ENCODE assay signal across 20 cellular contexts in the genomic region with DNA sequence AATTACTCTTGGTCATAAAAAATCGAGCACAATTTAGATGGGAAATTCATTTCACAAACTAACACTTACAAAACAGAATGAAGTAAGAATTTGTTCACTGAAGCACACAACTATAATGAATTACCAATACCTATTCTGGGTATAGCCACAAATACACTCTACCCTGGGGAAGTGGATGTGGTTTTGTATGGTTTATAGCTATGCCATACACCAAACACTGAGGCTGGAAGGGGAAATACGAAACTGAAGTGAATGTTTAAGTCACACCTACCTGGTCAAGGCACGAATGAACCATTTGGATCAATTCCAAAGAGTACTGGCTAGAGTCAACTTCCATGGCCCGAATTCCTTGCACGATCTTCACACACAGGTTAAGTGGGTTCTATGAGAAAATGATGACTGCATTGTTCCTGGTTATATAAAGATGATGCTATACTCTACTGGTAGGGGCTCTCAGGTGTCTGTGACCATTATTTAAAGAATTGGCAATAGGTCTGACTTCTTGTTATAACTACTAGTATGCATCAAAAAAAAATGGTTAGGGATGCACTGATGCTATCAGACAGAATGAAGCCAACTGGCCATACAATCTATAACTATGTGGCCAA. TPM values are rescaled to one million over a fixed set of nuclear protein-coding genes. Genes with fewer than 3 reads are reported as not detected.
DNase-seq lines count a peak whose midpoint lies in the region; ATAC-seq, FAIRE-seq and TF ChIP-seq lines count a peak whose summit lies in the region.
"Had no signal": no experiment of that assay in that cellular context is flagged by ENCODE, and none has a peak within 500 bp of the region (broad histone marks: within the 10 kb centered on the region; RNA-seq: fewer than 3 reads in every experiment).

No MANE protein-coding gene starts in this region.

- no peaks in the 10 kb centered on the region for H3K9me3 ChIP-seq in CD8-positive, alpha-beta T cell (ENCODE audit: low read length)
- H3K9me3 ChIP-seq in GM12878 (replicated peaks; ENCODE audit: control insufficient read depth, insufficient read depth, low read length) (no peaks in the 10 kb centered on the region), HepG2 (ENCODE audit: low read length) (no peaks in the 10 kb centered on the region), HAP-1 (no peaks in the 10 kb centered on the region)

- H2AFZ ChIP-seq in GM12878 (ENCODE audit: control insufficient read depth, low read depth, low read length) (no peak overlapping the region), HepG2 (ENCODE audit: low read length) (no peak overlapping the region)

- peak; percentile 97 for ATAC-seq in activated CD8-positive, alpha-beta memory T cell treated with anti-CD3 and anti-CD28 coated beads, Interleukin-2, amount 10 ng/mL, durations not matched to agents 7 days and 5 days
- ATAC-seq in CD8-positive, alpha-beta T cell, result no peak
- ATAC-seq in GM12878, result peak; percentile 70
- no peak for ATAC-seq in HG02798 (IDR thresholded peaks at IDR 0.05; ENCODE audit: poor library complexity, unreplicated experiment)
- no peak for ATAC-seq in HepG2
- ATAC-seq: Panc1 had no signal

- peak overlapping the region; percentile 78 for H3K27ac Mint-ChIP-seq in activated CD8-positive, alpha-beta memory T cell treated with anti-CD3 and anti-CD28 coated beads, Interleukin-2, amount 10 ng/mL, durations not matched to agents 7 days and 5 days
- H3K27ac Mint-ChIP-seq in CD8-positive, alpha-beta T cell, result peak overlapping the region; percentile 50
- H3K27ac Mint-ChIP-seq: IgD-negative memory B cell had no signal

- no peak overlapping the region for H3K4me2 ChIP-seq in GM12878 (ENCODE audit: control insufficient read depth, insufficient read depth)
- H3K4me2 ChIP-seq in HepG2 (ENCODE audit: low read depth, low read length), result no peak overlapping the region

- H3K9ac ChIP-seq in GM12878 (ENCODE audit: control insufficient read depth, insufficient read depth, low read length) (no peak overlapping the region), HepG2 (ENCODE audit: insufficient read depth, low read depth, low read length) (no peak overlapping the region)

- H3K27me3 ChIP-seq in CD8-positive, alpha-beta T cell (ENCODE audit: insufficient read depth, low read length), result no peaks in the 10 kb centered on the region
- H3K27me3 ChIP-seq in GM12878 (replicated peaks in 1 of 2; ENCODE audit: control insufficient read depth in 2 of 2, insufficient read depth in 2 of 2, low read length in 1 of 2) (no peaks in the 10 kb centered on the region), HepG2 (ENCODE audit: control insufficient read depth in 1 of 2, insufficient read depth in 2 of 2, low read length in 2 of 2) (no peaks in the 10 kb centered on the region), HAP-1 (ENCODE audit: low read depth) (no peaks in the 10 kb centered on the region)

- SMC1A ChIA-PET in GM12878 (lab: Charles Lee; ENCODE audit: uncharacterized antibody, unreplicated experiment), result no interaction called here

- POLR2A ChIA-PET in CD8-positive, alpha-beta T cell (lab: Charles Lee), result no interaction called here
- POLR2A ChIA-PET in GM12878 (lab: Charles Lee), result interaction anchor here (0.5 kb wide), 1 partner anchor 23 kb away, joined by 4 read pairs; no protein-coding TSS in a partner anchor
- POLR2A ChIA-PET in HepG2 (lab: Yijun Ruan, JAX), result no interaction called here

- H3K4me3 Mint-ChIP-seq in activated CD8-positive, alpha-beta memory T cell treated with anti-CD3 and anti-CD28 coated beads, Interleukin-2, amount 10 ng/mL, durations not matched to agents 7 days and 5 days, result peak overlapping the region; percentile 8
- no peak overlapping the region for H3K4me3 Mint-ChIP-seq in CD8-positive, alpha-beta T cell
- H3K4me3 Mint-ChIP-seq: CD4-positive, CD25-positive, alpha-beta regulatory T cell; IgD-negative memory B cell had no signal

- no peak for TF ChIP-seq EP300 in GM12878 (IDR thresholded peaks at IDR 0.05; ENCODE audit: borderline replicate concordance in 1 of 2, control insufficient read depth in 1 of 2, low read depth in 2 of 2, low read length in 2 of 2)
- no peak for TF ChIP-seq EP300 in HepG2 (IDR thresholded peaks at IDR 0.05; ENCODE audit: low read depth in 2 of 2, low read length in 2 of 2)
- no peak for TF ChIP-seq EP300 in HepG2 (CRISPR knock-in tag; IDR thresholded peaks at IDR 0.05; ENCODE audit: borderline replicate concordance)

- no peak overlapping the region for H3K4me3 ChIP-seq in CD8-positive, alpha-beta T cell (ENCODE audit: low read depth, low read length)
- H3K4me3 ChIP-seq in GM12878, result no peak overlapping the region
- H3K4me3 ChIP-seq in HepG2 (replicated peaks in 1 of 3; ENCODE audit: insufficient read depth in 1 of 3, low read depth in 2 of 3, low read length in 3 of 3), result no peak overlapping the region
- no peak overlapping the region for H3K4me3 ChIP-seq in HAP-1

- H3K79me2 ChIP-seq in GM12878 (ENCODE audit: control insufficient read depth, insufficient read depth, low read length) (no peaks in the 10 kb centered on the region), HepG2 (ENCODE audit: insufficient read depth, low read length) (no peaks in the 10 kb centered on the region)

- peak; percentile 57 for DNase-seq in activated CD8-positive, alpha-beta memory T cell treated with anti-CD3 and anti-CD28 coated beads, Interleukin-2, amount 10 ng/mL, durations not matched to agents 7 days and 5 days
- DNase-seq in activated CD8-positive, alpha-beta memory T cell treated with anti-CD3 and anti-CD28 coated beads for 24 hours, result no peak
- DNase-seq in CD8-positive, alpha-beta T cell, result no peak
- DNase-seq in HTR-8/SVneo (ENCODE audit: insufficient read length, low spot score) (no peak), GM12878 (ENCODE audit: low read depth, low spot score) (no peak), HepG2 (ENCODE audit: low spot score) (no peak), HAP-1 (ENCODE audit: low spot score in 2 of 2) (no peak)
- DNase-seq: DND-41, GDM1, MV-4-11, NCI-H1417 treated with DMSO at 0.1 percent for 48 hours, NCI-H2029, NCI-H2171 treated with DMSO at 0.1 percent for 48 hours, NCI-H510A, NCI-H82, SHP77 had no signal

- CTCF ChIA-PET in activated CD8-positive, alpha-beta memory T cell treated with anti-CD3 and anti-CD28 coated beads, Interleukin-2, amount 10 ng/mL, durations not matched to agents 7 days and 5 days (lab: Charles Lee), result interaction anchor here (1.0 kb wide), 1 partner anchor 10 kb away, joined by 4 read pairs; no protein-coding TSS in a partner anchor
- CTCF ChIA-PET in CD8-positive, alpha-beta T cell (lab: Charles Lee), result no interaction called here
- CTCF ChIA-PET in GM12878 (lab: Yijun Ruan, JAX) (interaction anchor here (0.6 kb wide), 1 partner anchor 187 kb away, joined by 3 read pairs; no protein-coding TSS in a partner anchor), HepG2 (lab: Yijun Ruan, JAX; ENCODE audit: low intra/inter-chr PET ratio, low total read pairs) (no interaction called here)

- TF ChIP-seq CTCF in CD8-positive, alpha-beta T cell (IDR thresholded peaks at IDR 0.05), result no peak
- TF ChIP-seq CTCF in GM12878 (IDR thresholded peaks at IDR 0.05 in 2 of 3, conservative IDR thresholded peaks at IDR 0.05 in 1 of 3; ENCODE audit: control insufficient read depth in 2 of 3, extremely low read depth in 1 of 3, insufficient read depth in 1 of 3, low read depth in 3 of 3, low read length in 3 of 3) (no peak), HepG2 (CRISPR knock-in tag; IDR thresholded peaks at IDR 0.05) (no peak)

- H3K4me1 Mint-ChIP-seq in activated CD8-positive, alpha-beta memory T cell treated with anti-CD3 and anti-CD28 coated beads, Interleukin-2, amount 10 ng/mL, durations not matched to agents 7 days and 5 days, result peaks cover 22% of the 10 kb centered on the region
- H3K4me1 Mint-ChIP-seq in CD8-positive, alpha-beta T cell (ENCODE audit: low read depth), result peaks cover 13% of the 10 kb centered on the region

- TF ChIP-seq POLR2A in GM12878 (IDR thresholded peaks at IDR 0.05; ENCODE audit: low read depth, low read length) (no peak), HepG2 (IDR thresholded peaks at IDR 0.05; ENCODE audit: insufficient read depth in 1 of 2, low read depth in 2 of 2, low read length in 2 of 2) (no peak)

- in situ Hi-C loops in GM12878 (cut with MboI), result no loop called here
- in situ Hi-C loops in HepG2 (cut with HindIII; ENCODE audit: extremely low pct_ligation_motif_present, low pct_unique_long_range_greater_than_20kb), result no loop called here
- in situ Hi-C loops in HAP-1 (cut with MboI; ENCODE audit: low sequenced_read_pairs), result no loop called here

- WGBS in GM12878 (ENCODE audit: insufficient coverage, insufficient replicate concordance, low lambda C conversion rate, missing lambda C conversion rate), result 42% methylated on average over 5 of the region's 5 CpGs
- 93% methylated on average over 5 of the region's 5 CpGs for WGBS in HepG2 (ENCODE audit: low lambda C conversion rate)

- peaks cover 8% of the 10 kb centered on the region for H3K4me1 ChIP-seq in CD8-positive, alpha-beta T cell (ENCODE audit: insufficient read depth, low read length)
- H3K4me1 ChIP-seq in GM12878 (ENCODE audit: control insufficient read depth, insufficient read depth, low read length) (no peaks in the 10 kb centered on the region), HepG2 (ENCODE audit: insufficient read depth, low read length) (no peaks in the 10 kb centered on the region), HAP-1 (no peaks in the 10 kb centered on the region)

- peaks cover 64% of the 10 kb centered on the region for H3K36me3 Mint-ChIP-seq in activated CD8-positive, alpha-beta memory T cell treated with anti-CD3 and anti-CD28 coated beads, Interleukin-2, amount 10 ng/mL, durations not matched to agents 7 days and 5 days
- peaks cover 94% of the 10 kb centered on the region for H3K36me3 Mint-ChIP-seq in CD8-positive, alpha-beta T cell
- H3K36me3 Mint-ChIP-seq: IgD-negative memory B cell had no signal

- H4K20me1 ChIP-seq in GM12878 (ENCODE audit: control insufficient read depth, insufficient read depth) (no peaks in the 10 kb centered on the region), HepG2 (ENCODE audit: insufficient read depth, low read length) (no peaks in the 10 kb centered on the region)

- peaks cover 71% of the 10 kb centered on the region for H3K36me3 ChIP-seq in CD8-positive, alpha-beta T cell (ENCODE audit: insufficient read depth, low read length)
- H3K36me3 ChIP-seq in GM12878 (ENCODE audit: control insufficient read depth in 2 of 2, insufficient read depth in 2 of 2, low read length in 1 of 2) (peaks cover 1 to 65% of the 10 kb centered on the region in 2 experiments; a peak in 3 of 4 replicates), HepG2 (replicated peaks in 1 of 2; ENCODE audit: control insufficient read depth in 1 of 2, insufficient read depth in 2 of 2, low read length in 2 of 2) (peaks cover 19 to 59% of the 10 kb centered on the region in 2 experiments), HAP-1 (replicated peaks) (peaks cover 87% of the 10 kb centered on the region)

- intact Hi-C loops in CD8-positive, alpha-beta T cell (cut with DNase I, micrococcal nuclease), result no loop called here
- intact Hi-C loops in GM12878 (cut with micrococcal nuclease; ENCODE audit: unreplicated experiment), result no loop called here
- intact Hi-C loops in HepG2 (cut with micrococcal nuclease; ENCODE audit: unreplicated experiment), result no loop called here

- BruUV-seq in GM12878 (replicated peaks; lab: Mats Ljungman, UMichigan) (no TSS peak), HepG2 (replicated peaks; lab: Mats Ljungman, UMichigan) (no TSS peak)

- TF ChIP-seq RAD21 in GM12878 (IDR thresholded peaks at IDR 0.05; ENCODE audit: insufficient read depth, low read depth, low read length), result no peak
- no peak for TF ChIP-seq RAD21 in HepG2 (CRISPR knock-in tag; IDR thresholded peaks at IDR 0.05)

- no peak overlapping the region for H3K27ac ChIP-seq in CD8-positive, alpha-beta T cell (ENCODE audit: low read depth, low read length)
- H3K27ac ChIP-seq in GM12878 (ENCODE audit: control insufficient read depth, insufficient read depth) (no peak overlapping the region), HepG2 (ENCODE audit: extremely low read length, insufficient read depth, low read length) (no peak overlapping the region)

- RAD21 ChIA-PET in GM12878 (lab: Charles Lee; ENCODE audit: unreplicated experiment), result no interaction called here

- no peaks in the 10 kb centered on the region for H3K27me3 Mint-ChIP-seq in activated CD8-positive, alpha-beta memory T cell treated with anti-CD3 and anti-CD28 coated beads, Interleukin-2, amount 10 ng/mL, durations not matched to agents 7 days and 5 days
- no peaks in the 10 kb centered on the region for H3K27me3 Mint-ChIP-seq in CD8-positive, alpha-beta T cell (ENCODE audit: low read depth)
- H3K27me3 Mint-ChIP-seq: CD4-positive, CD25-positive, alpha-beta regulatory T cell; IgD-negative memory B cell had no signal

- FAIRE-seq in HTR-8/SVneo (lab: Jason Lieb, UNC) (peak; percentile 95), GM12878 (lab: Jason Lieb, UNC) (no peak), HepG2 (lab: Jason Lieb, UNC) (no peak)

- H3K9me3 Mint-ChIP-seq in activated CD8-positive, alpha-beta memory T cell treated with anti-CD3 and anti-CD28 coated beads, Interleukin-2, amount 10 ng/mL, durations not matched to agents 7 days and 5 days (ENCODE audit: low read depth), result no peaks in the 10 kb centered on the region
- no peaks in the 10 kb centered on the region for H3K9me3 Mint-ChIP-seq in CD8-positive, alpha-beta T cell
- H3K9me3 Mint-ChIP-seq: CD4-positive, CD25-positive, alpha-beta regulatory T cell; IgD-negative memory B cell had no signal

RNA-seq across cellular contexts. Expression of a gene that starts 12.8 kb away (rescaled TPM):
- total RNA-seq in activated CD8-positive, alpha-beta memory T cell treated with anti-CD3 and anti-CD28 coated beads, Interleukin-2, amount 10 ng/mL, durations not matched to agents 7 days and 5 days, result 10 to 100 TPM; 83.0 to 86.4 TPM
- 10 to 100 TPM; 40.7 to 42.9 TPM for total RNA-seq in CD8-positive, alpha-beta T cell
- 102 and 108 TPM in 2 replicates for total RNA-seq in GM12878 (2013; cell fraction: nucleolus; rRNA removed)
- total RNA-seq in GM12878 (2014; rRNA removed) (39.8 and 48.1 TPM in 2 replicates), GM12878 (2014; rRNA removed; fragmentation: Illumina TruSeq; extraction: Trizol) (24.7 and 26.9 TPM in 2 replicates), GM12878 (2021) (78.8 and 83.0 TPM in 2 replicates), HepG2 (2016; rRNA removed; fragmentation: Illumina TruSeq; extraction: Trizol) (16.5 and 29.4 TPM in 2 replicates)
- polyA plus RNA-seq in GM12878 (2011; ENCODE audit: low read depth), result 25.6 TPM
- polyA plus RNA-seq in GM12878 (2011; rRNA removed) (51.3 and 60.0 TPM in 2 replicates), GM12878 (2014; fragmentation: Illumina TruSeq; extraction: Trizol) (43.0 and 55.3 TPM in 2 replicates), GM12878 (2014; fragmentation: Nextera tagmentation; extraction: Ambion mirVana) (10 to 100 TPM in 1 of 2 experiments, 1 to 10 TPM in 1; 6.0 to 15.7 TPM), GM12878 (2014; rRNA removed) (61.9 and 64.5 TPM in 2 replicates), GM12878 (2016; fragmentation: Nextera tagmentation; extraction: Ambion mirVana) (10 to 100 TPM; 43.4 to 46.1 TPM), HepG2 (2011; rRNA removed) (27.3 and 32.1 TPM in 2 replicates)
- 21.7 and 34.4 TPM in 2 replicates for polyA plus RNA-seq in GM12878 (2011; cell fraction: cytosol; rRNA removed)
- 51.1 and 77.0 TPM in 2 replicates for polyA plus RNA-seq in GM12878 (2011; cell fraction: nucleus; rRNA removed)
- 34.2 and 38.4 TPM in 2 replicates for polyA plus RNA-seq in GM12878 (2012)
- polyA minus RNA-seq in GM12878 (2011; rRNA and poly(A)+ RNA removed), result 41.1 and 51.6 TPM in 2 replicates
- polyA minus RNA-seq in GM12878 (2011; cell fraction: cytosol; rRNA and poly(A)+ RNA removed), result 17.5 and 17.6 TPM in 2 replicates
- polyA minus RNA-seq in GM12878 (2011; cell fraction: nucleus; rRNA and poly(A)+ RNA removed), result 26.8 and 65.3 TPM in 2 replicates
- total RNA-seq in HepG2 (2016; cell fraction: cytosol; rRNA removed; fragmentation: Illumina TruSeq; extraction: Trizol; ENCODE audit: low read depth), result 8.6 and 9.3 TPM in 2 replicates
- total RNA-seq in HepG2 (2016; cell fraction: insoluble cytoplasmic fraction; rRNA removed; fragmentation: Illumina TruSeq; extraction: Trizol), result 17.5 and 29.6 TPM in 2 replicates
- total RNA-seq in HepG2 (2016; cell fraction: membrane; rRNA removed; fragmentation: Illumina TruSeq; extraction: Trizol), result 11.8 and 12.2 TPM in 2 replicates
- total RNA-seq in HepG2 (2016; cell fraction: nucleus; rRNA removed; fragmentation: Illumina TruSeq; extraction: Trizol), result 25.2 and 29.4 TPM in 2 replicates
- 17.4 and 19.0 TPM in 2 replicates for polyA plus RNA-seq in HepG2 (2011; cell fraction: cytosol; rRNA removed)
- 69.4 and 74.5 TPM in 2 replicates for polyA plus RNA-seq in HepG2 (2011; cell fraction: nucleus; rRNA removed)
- polyA plus RNA-seq in HepG2 (2012), result 30.8 and 31.9 TPM in 2 replicates
- 0.96 and 1.7 TPM in 2 replicates for polyA plus RNA-seq in HepG2 (2016; cell fraction: cytosol; fragmentation: Illumina TruSeq; extraction: Trizol; ENCODE audit: low read depth)
- polyA plus RNA-seq in HepG2 (2016; cell fraction: insoluble cytoplasmic fraction; fragmentation: Illumina TruSeq; extraction: Trizol; ENCODE audit: low read depth), result 32.5 and 34.6 TPM in 2 replicates
- polyA plus RNA-seq in HepG2 (2016; cell fraction: membrane; fragmentation: Illumina TruSeq; extraction: Trizol; ENCODE audit: low read depth), result 4.7 and 5.0 TPM in 2 replicates
- polyA plus RNA-seq in HepG2 (2016; cell fraction: nucleus; fragmentation: Illumina TruSeq; extraction: Trizol; ENCODE audit: insufficient read depth, low read depth), result 60.6 and 64.1 TPM in 2 replicates
- 33.3 and 65.4 TPM in 2 replicates for polyA minus RNA-seq in HepG2 (2011; rRNA and poly(A)+ RNA removed; ENCODE audit: low replicate concordance)
- polyA minus RNA-seq in HepG2 (2011; cell fraction: cytosol; rRNA and poly(A)+ RNA removed), result 16.4 and 19.4 TPM in 2 replicates
- 42.6 and 47.6 TPM in 2 replicates for polyA minus RNA-seq in HepG2 (2011; cell fraction: nucleus; rRNA and poly(A)+ RNA removed)

RNA-seq across cellular contexts. Expression of a gene that starts 44.6 kb away (rescaled TPM):
- total RNA-seq in activated CD8-positive, alpha-beta memory T cell treated with anti-CD3 and anti-CD28 coated beads, Interleukin-2, amount 10 ng/mL, durations not matched to agents 7 days and 5 days, result 1 to 10 TPM; 2.8 to 2.9 TPM
- total RNA-seq in CD8-positive, alpha-beta T cell, result not detected
- total RNA-seq in GM12878 (2013; cell fraction: nucleolus; rRNA removed), result 0.56 and 1.1 TPM in 2 replicates
- total RNA-seq in GM12878 (2014; rRNA removed) (1.8 and 2.2 TPM in 2 replicates), GM12878 (2014; rRNA removed; fragmentation: Illumina TruSeq; extraction: Trizol) (1.8 and 2.0 TPM in 2 replicates), GM12878 (2021) (1.1 and 1.7 TPM in 2 replicates), HepG2 (2016; rRNA removed; fragmentation: Illumina TruSeq; extraction: Trizol) (3.3 and 5.3 TPM in 2 replicates)
- 1.2 TPM for polyA plus RNA-seq in GM12878 (2011; ENCODE audit: low read depth)
- polyA plus RNA-seq in GM12878 (2011; rRNA removed) (0.71 and 0.92 TPM in 2 replicates), GM12878 (2014; fragmentation: Illumina TruSeq; extraction: Trizol) (0.90 and 1.2 TPM in 2 replicates), GM12878 (2014; fragmentation: Nextera tagmentation; extraction: Ambion mirVana) (1 to 10 TPM; 1.3 to 1.4 TPM), GM12878 (2014; rRNA removed) (1.7 and 2.4 TPM in 2 replicates), GM12878 (2016; fragmentation: Nextera tagmentation; extraction: Ambion mirVana) (1 to 10 TPM; 2.9 to 3.7 TPM), HepG2 (2011; rRNA removed) (3.0 and 3.5 TPM in 2 replicates)
- polyA plus RNA-seq in GM12878 (2011; cell fraction: cytosol; rRNA removed), result 0.62 and 0.73 TPM in 2 replicates
- 0.48 and 1.1 TPM in 2 replicates for polyA plus RNA-seq in GM12878 (2011; cell fraction: nucleus; rRNA removed)
- 1.1 and 1.2 TPM in 2 replicates for polyA plus RNA-seq in GM12878 (2012)
- 0.82 TPM in 1 of 2 replicates, not detected in the other for polyA minus RNA-seq in GM12878 (2011; rRNA and poly(A)+ RNA removed)
- polyA minus RNA-seq in GM12878 (2011; cell fraction: cytosol; rRNA and poly(A)+ RNA removed), result not detected in 2 replicates
- polyA minus RNA-seq in GM12878 (2011; cell fraction: nucleus; rRNA and poly(A)+ RNA removed), result 0.19 and 0.60 TPM in 2 replicates
- 2.6 and 3.3 TPM in 2 replicates for total RNA-seq in HepG2 (2016; cell fraction: cytosol; rRNA removed; fragmentation: Illumina TruSeq; extraction: Trizol; ENCODE audit: low read depth)
- total RNA-seq in HepG2 (2016; cell fraction: insoluble cytoplasmic fraction; rRNA removed; fragmentation: Illumina TruSeq; extraction: Trizol), result 4.5 and 4.8 TPM in 2 replicates
- 3.8 and 4.6 TPM in 2 replicates for total RNA-seq in HepG2 (2016; cell fraction: membrane; rRNA removed; fragmentation: Illumina TruSeq; extraction: Trizol)
- 3.6 and 5.8 TPM in 2 replicates for total RNA-seq in HepG2 (2016; cell fraction: nucleus; rRNA removed; fragmentation: Illumina TruSeq; extraction: Trizol)
- 1.7 and 2.1 TPM in 2 replicates for polyA plus RNA-seq in HepG2 (2011; cell fraction: cytosol; rRNA removed)
- polyA plus RNA-seq in HepG2 (2011; cell fraction: nucleus; rRNA removed), result 2.1 and 3.0 TPM in 2 replicates
- polyA plus RNA-seq in HepG2 (2012), result 1.5 and 2.4 TPM in 2 replicates
- polyA plus RNA-seq in HepG2 (2016; cell fraction: cytosol; fragmentation: Illumina TruSeq; extraction: Trizol; ENCODE audit: low read depth), result 1.6 and 1.9 TPM in 2 replicates
- 4.5 and 6.0 TPM in 2 replicates for polyA plus RNA-seq in HepG2 (2016; cell fraction: insoluble cytoplasmic fraction; fragmentation: Illumina TruSeq; extraction: Trizol; ENCODE audit: low read depth)
- polyA plus RNA-seq in HepG2 (2016; cell fraction: membrane; fragmentation: Illumina TruSeq; extraction: Trizol; ENCODE audit: low read depth), result 1.8 and 2.2 TPM in 2 replicates
- 4.8 and 5.3 TPM in 2 replicates for polyA plus RNA-seq in HepG2 (2016; cell fraction: nucleus; fragmentation: Illumina TruSeq; extraction: Trizol; ENCODE audit: insufficient read depth, low read depth)
- polyA minus RNA-seq in HepG2 (2011; rRNA and poly(A)+ RNA removed; ENCODE audit: low replicate concordance), result 0.82 and 0.98 TPM in 2 replicates
- polyA minus RNA-seq in HepG2 (2011; cell fraction: cytosol; rRNA and poly(A)+ RNA removed), result 0.88 and 1.5 TPM in 2 replicates
- 2.4 and 4.8 TPM in 2 replicates for polyA minus RNA-seq in HepG2 (2011; cell fraction: nucleus; rRNA and poly(A)+ RNA removed)

RNA-seq across cellular contexts. Expression of a gene that starts 50.2 kb away (rescaled TPM):
- 10 to 100 TPM; 45.2 to 59.5 TPM for total RNA-seq in activated CD8-positive, alpha-beta memory T cell treated with anti-CD3 and anti-CD28 coated beads, Interleukin-2, amount 10 ng/mL, durations not matched to agents 7 days and 5 days
- total RNA-seq in CD8-positive, alpha-beta T cell, result 1 to 10 TPM; 4.3 to 5.3 TPM
- 57.4 and 59.3 TPM in 2 replicates for total RNA-seq in GM12878 (2013; cell fraction: nucleolus; rRNA removed)
- total RNA-seq in GM12878 (2014; rRNA removed) (25.3 and 26.3 TPM in 2 replicates), GM12878 (2014; rRNA removed; fragmentation: Illumina TruSeq; extraction: Trizol) (25.3 and 30.5 TPM in 2 replicates), GM12878 (2021) (14.9 and 18.2 TPM in 2 replicates), HepG2 (2016; rRNA removed; fragmentation: Illumina TruSeq; extraction: Trizol) (9.7 and 11.1 TPM in 2 replicates)
- polyA plus RNA-seq in GM12878 (2011; ENCODE audit: low read depth), result 21.5 TPM
- polyA plus RNA-seq in GM12878 (2011; rRNA removed) (52.6 and 80.6 TPM in 2 replicates), GM12878 (2014; fragmentation: Illumina TruSeq; extraction: Trizol) (28.6 and 31.7 TPM in 2 replicates), GM12878 (2014; fragmentation: Nextera tagmentation; extraction: Ambion mirVana) (10 to 100 TPM; 48.5 to 49.4 TPM), GM12878 (2014; rRNA removed) (30.7 and 38.6 TPM in 2 replicates), GM12878 (2016; fragmentation: Nextera tagmentation; extraction: Ambion mirVana) (10 to 100 TPM; 49.8 TPM), HepG2 (2011; rRNA removed) (17.3 and 22.4 TPM in 2 replicates)
- polyA plus RNA-seq in GM12878 (2011; cell fraction: cytosol; rRNA removed), result 21.8 and 29.4 TPM in 2 replicates
- polyA plus RNA-seq in GM12878 (2011; cell fraction: nucleus; rRNA removed), result 23.1 and 24.5 TPM in 2 replicates
- 24.7 and 31.1 TPM in 2 replicates for polyA plus RNA-seq in GM12878 (2012)
- 10.3 and 12.3 TPM in 2 replicates for polyA minus RNA-seq in GM12878 (2011; rRNA and poly(A)+ RNA removed)
- 7.4 and 9.1 TPM in 2 replicates for polyA minus RNA-seq in GM12878 (2011; cell fraction: cytosol; rRNA and poly(A)+ RNA removed)
- polyA minus RNA-seq in GM12878 (2011; cell fraction: nucleus; rRNA and poly(A)+ RNA removed), result 7.4 and 8.8 TPM in 2 replicates
- total RNA-seq in HepG2 (2016; cell fraction: cytosol; rRNA removed; fragmentation: Illumina TruSeq; extraction: Trizol; ENCODE audit: low read depth), result 3.0 and 3.7 TPM in 2 replicates
- 11.8 and 12.0 TPM in 2 replicates for total RNA-seq in HepG2 (2016; cell fraction: insoluble cytoplasmic fraction; rRNA removed; fragmentation: Illumina TruSeq; extraction: Trizol)
- 4.6 and 5.3 TPM in 2 replicates for total RNA-seq in HepG2 (2016; cell fraction: membrane; rRNA removed; fragmentation: Illumina TruSeq; extraction: Trizol)
- total RNA-seq in HepG2 (2016; cell fraction: nucleus; rRNA removed; fragmentation: Illumina TruSeq; extraction: Trizol), result 12.2 and 12.7 TPM in 2 replicates
- 16.7 and 19.1 TPM in 2 replicates for polyA plus RNA-seq in HepG2 (2011; cell fraction: cytosol; rRNA removed)
- 8.6 and 13.9 TPM in 2 replicates for polyA plus RNA-seq in HepG2 (2011; cell fraction: nucleus; rRNA removed)
- 18.5 and 20.3 TPM in 2 replicates for polyA plus RNA-seq in HepG2 (2012)
- polyA plus RNA-seq in HepG2 (2016; cell fraction: cytosol; fragmentation: Illumina TruSeq; extraction: Trizol; ENCODE audit: low read depth), result 3.4 and 4.7 TPM in 2 replicates
- polyA plus RNA-seq in HepG2 (2016; cell fraction: insoluble cytoplasmic fraction; fragmentation: Illumina TruSeq; extraction: Trizol; ENCODE audit: low read depth), result 18.4 and 21.2 TPM in 2 replicates
- 6.4 and 6.5 TPM in 2 replicates for polyA plus RNA-seq in HepG2 (2016; cell fraction: membrane; fragmentation: Illumina TruSeq; extraction: Trizol; ENCODE audit: low read depth)
- polyA plus RNA-seq in HepG2 (2016; cell fraction: nucleus; fragmentation: Illumina TruSeq; extraction: Trizol; ENCODE audit: insufficient read depth, low read depth), result 31.3 and 35.6 TPM in 2 replicates
- 1.6 and 7.3 TPM in 2 replicates for polyA minus RNA-seq in HepG2 (2011; rRNA and poly(A)+ RNA removed; ENCODE audit: low replicate concordance)
- polyA minus RNA-seq in HepG2 (2011; cell fraction: cytosol; rRNA and poly(A)+ RNA removed), result 2.1 and 2.5 TPM in 2 replicates
- polyA minus RNA-seq in HepG2 (2011; cell fraction: nucleus; rRNA and poly(A)+ RNA removed), result 12.7 and 14.0 TPM in 2 replicates

Comparison
In these comparisons a context has a peak if more than half of its experiments do, and no peak if none do; other contexts are left out.
1. ATAC-seq: peak in activated CD8-positive, alpha-beta memory T cell treated with anti-CD3 and anti-CD28 coated beads, Interleukin-2, amount 10 ng/mL, durations not matched to agents 7 days and 5 days (single experiment) and GM12878 (single experiment); none in CD8-positive, alpha-beta T cell (single experiment), HG02798 (single experiment) and HepG2 (single experiment).
2. CTCF ChIA-PET loops: an anchor here in activated CD8-positive, alpha-beta memory T cell treated with anti-CD3 and anti-CD28 coated beads, Interleukin-2, amount 10 ng/mL, durations not matched to agents 7 days and 5 days (1.0 kb wide) and GM12878 (0.6 kb wide); none called in CD8-positive, alpha-beta T cell and HepG2.